ENCODE assay signal across 23 cellular contexts in genomic region chr3:49371946-49372345, GRCh38. TPM values are rescaled to one million over a fixed set of nuclear protein-coding genes. Genes with fewer than 3 reads are reported as not detected.
DNase-seq lines count a peak whose midpoint lies in the region; ATAC-seq and TF ChIP-seq lines count a peak whose summit lies in the region.
"Had no signal": no experiment of that assay in that cellular context is flagged by ENCODE, and none has a peak within 500 bp of the region (broad histone marks: within the 10 kb centered on the region; RNA-seq: fewer than 3 reads in every experiment).

No MANE protein-coding gene starts in this region.

- DNase-seq in activated naive CD8-positive, alpha-beta T cell treated with anti-CD3 and anti-CD28 coated beads, Interleukin-2, amount 50 U/mL, for 24 hours: no peak
- DNase-seq in activated naive CD8-positive, alpha-beta T cell treated with anti-CD3 and anti-CD28 coated beads for 36 hours: no peak
- DNase-seq in nephron progenitor cell (no peak), inferior parietal cortex (ENCODE audit: extremely low spot score) (no peak)
- no peak for DNase-seq in activated CD8-positive, alpha-beta memory T cell treated with anti-CD3 and anti-CD28 coated beads, Interleukin-2, amount 50 U/mL, for 48 hours
- DNase-seq: CD4-positive, alpha-beta T cell; DMS153; GM23248; H9; HFFc6; MM.1S; NCI-H1048; NCI-H1436; NCI-H1930; NCI-H226; NCI-H524; NCI-H774; NK-92 treated with Interleukin-12 subunit alpha and Interleukin-12 subunit beta, amount 100 ng/mL, for 24 hours; SIG-M5 had no signal

- H3K27ac Mint-ChIP-seq in activated naive CD8-positive, alpha-beta T cell: peak overlapping the region; percentile 28
- H3K27ac Mint-ChIP-seq in activated naive CD8-positive, alpha-beta T cell treated with anti-CD3 and anti-CD28 coated beads, Interleukin-2, amount 50 U/mL, for 24 hours: no peak overlapping the region
- H3K27ac Mint-ChIP-seq in activated naive CD8-positive, alpha-beta T cell treated with anti-CD3 and anti-CD28 coated beads for 36 hours: peak overlapping the region; percentile 54
- H3K27ac Mint-ChIP-seq in nephron progenitor cell: peak overlapping the region; percentile 85
- H3K27ac Mint-ChIP-seq: CD4-positive, alpha-beta T cell; HFFc6 had no signal

- peaks cover 3% of the 10 kb centered on the region for H3K36me3 Mint-ChIP-seq in activated naive CD8-positive, alpha-beta T cell
- peaks cover 59% of the 10 kb centered on the region for H3K36me3 Mint-ChIP-seq in activated naive CD8-positive, alpha-beta T cell treated with anti-CD3 and anti-CD28 coated beads, Interleukin-2, amount 50 U/mL, for 24 hours (ENCODE audit: low read depth)
- H3K36me3 Mint-ChIP-seq in activated naive CD8-positive, alpha-beta T cell treated with anti-CD3 and anti-CD28 coated beads for 36 hours: peaks cover 54% of the 10 kb centered on the region
- H3K36me3 Mint-ChIP-seq in nephron progenitor cell (ENCODE audit: low read depth): peaks cover 73% of the 10 kb centered on the region

- H3K4me1 Mint-ChIP-seq in activated naive CD8-positive, alpha-beta T cell (ENCODE audit: low read depth): peaks cover 24% of the 10 kb centered on the region
- H3K4me1 Mint-ChIP-seq in activated naive CD8-positive, alpha-beta T cell treated with anti-CD3 and anti-CD28 coated beads, Interleukin-2, amount 50 U/mL, for 24 hours: peaks cover 23% of the 10 kb centered on the region
- peaks cover 28% of the 10 kb centered on the region for H3K4me1 Mint-ChIP-seq in activated naive CD8-positive, alpha-beta T cell treated with anti-CD3 and anti-CD28 coated beads for 36 hours
- H3K4me1 Mint-ChIP-seq in nephron progenitor cell: peaks cover 10% of the 10 kb centered on the region

- no peaks in the 10 kb centered on the region for H3K9me3 Mint-ChIP-seq in activated naive CD8-positive, alpha-beta T cell (ENCODE audit: low read depth)
- no peaks in the 10 kb centered on the region for H3K9me3 Mint-ChIP-seq in activated naive CD8-positive, alpha-beta T cell treated with anti-CD3 and anti-CD28 coated beads, Interleukin-2, amount 50 U/mL, for 24 hours
- H3K9me3 Mint-ChIP-seq in activated naive CD8-positive, alpha-beta T cell treated with anti-CD3 and anti-CD28 coated beads for 36 hours: no peaks in the 10 kb centered on the region
- peaks cover 3% of the 10 kb centered on the region for H3K9me3 Mint-ChIP-seq in nephron progenitor cell
- H3K9me3 Mint-ChIP-seq: CD4-positive, alpha-beta T cell; H9 had no signal

- no peak for TF ChIP-seq CTCF in nephron progenitor cell (IDR thresholded peaks at IDR 0.05)

- no peaks in the 10 kb centered on the region for H3K27me3 Mint-ChIP-seq in activated naive CD8-positive, alpha-beta T cell
- H3K27me3 Mint-ChIP-seq in activated naive CD8-positive, alpha-beta T cell treated with anti-CD3 and anti-CD28 coated beads, Interleukin-2, amount 50 U/mL, for 24 hours: no peaks in the 10 kb centered on the region
- H3K27me3 Mint-ChIP-seq in activated naive CD8-positive, alpha-beta T cell treated with anti-CD3 and anti-CD28 coated beads for 36 hours: no peaks in the 10 kb centered on the region
- peaks cover 3% of the 10 kb centered on the region for H3K27me3 Mint-ChIP-seq in nephron progenitor cell (ENCODE audit: low read depth, poor library complexity)
- H3K27me3 Mint-ChIP-seq: CD4-positive, alpha-beta T cell had no signal

- H3K4me3 Mint-ChIP-seq in activated naive CD8-positive, alpha-beta T cell: no peak overlapping the region
- no peak overlapping the region for H3K4me3 Mint-ChIP-seq in activated naive CD8-positive, alpha-beta T cell treated with anti-CD3 and anti-CD28 coated beads, Interleukin-2, amount 50 U/mL, for 24 hours
- no peak overlapping the region for H3K4me3 Mint-ChIP-seq in activated naive CD8-positive, alpha-beta T cell treated with anti-CD3 and anti-CD28 coated beads for 36 hours
- H3K4me3 Mint-ChIP-seq in nephron progenitor cell: no peak overlapping the region
- H3K4me3 Mint-ChIP-seq: CD4-positive, alpha-beta T cell; H9; HFFc6 had no signal

- no peak for ATAC-seq in activated naive CD8-positive, alpha-beta T cell treated with anti-CD3 and anti-CD28 coated beads, Interleukin-2, amount 50 U/mL, for 24 hours
- no peak for ATAC-seq in GM18867 (IDR thresholded peaks at IDR 0.05; ENCODE audit: unreplicated experiment)
- ATAC-seq: K562, Panc1 had no signal

RNA-seq across cellular contexts. Expression of gene GPX1, which starts 13.8 kb away (rescaled TPM):
- total RNA-seq in activated naive CD8-positive, alpha-beta T cell treated with anti-CD3 and anti-CD28 coated beads for 36 hours: 100 to 1,000 TPM; 237 to 242 TPM

RNA-seq across cellular contexts. Expression of gene USP4, which starts 32.1 kb away (rescaled TPM):
- total RNA-seq in activated naive CD8-positive, alpha-beta T cell treated with anti-CD3 and anti-CD28 coated beads for 36 hours: 10 to 100 TPM; 63.3 to 64.0 TPM

RNA-seq across cellular contexts. Expression of gene RHOA, which starts 39.8 kb away (rescaled TPM):
- 100 to 1,000 TPM; 414 to 420 TPM for total RNA-seq in activated naive CD8-positive, alpha-beta T cell treated with anti-CD3 and anti-CD28 coated beads for 36 hours

RNA-seq across cellular contexts. Expression of gene TCTA, which starts 40.3 kb away (rescaled TPM):
- total RNA-seq in activated naive CD8-positive, alpha-beta T cell treated with anti-CD3 and anti-CD28 coated beads for 36 hours: 10 to 100 TPM; 10.2 to 10.5 TPM

RNA-seq across cellular contexts. Expression of gene AMT, which starts 50.3 kb away (rescaled TPM):
- 1 to 10 TPM in 1 of 2 experiments, under 1 TPM in 1; 0.42 to 2.0 TPM for total RNA-seq in activated naive CD8-positive, alpha-beta T cell treated with anti-CD3 and anti-CD28 coated beads for 36 hours
